Comparison of ENCODE assay signal across 8 cellular contexts in genomic region chr14:105087963-105088811, GRCh38. TPM values are rescaled to one million over a fixed set of nuclear protein-coding genes. Genes with fewer than 3 reads are reported as not detected.
A peak's percentile ranks its signal among the peaks of the same experiment; 100 is the strongest.
DNase-seq lines count a peak whose midpoint lies in the region; ATAC-seq and TF ChIP-seq lines count a peak whose summit lies in the region.

No MANE protein-coding gene starts in this region.

- H2AK5ac ChIP-seq in IMR-90 (ENCODE audit: low read depth, low read length): peak overlapping the region; percentile 99

- H3K27ac ChIP-seq in IMR-90 (ENCODE audit: insufficient read depth, low read length) (peak overlapping the region; percentile 75), brain microvascular endothelial cell (no peak overlapping the region), urinary bladder (ENCODE audit: low read depth) (peak overlapping the region; percentile 42)

- no peak for TF ChIP-seq RAD21 in IMR-90 (IDR thresholded peaks at IDR 0.05; ENCODE audit: low read length)

- peaks cover 29% of the 10 kb centered on the region for H3K4me1 ChIP-seq in IMR-90 (ENCODE audit: control insufficient read depth, insufficient read depth, low read length)
- H3K4me1 ChIP-seq in urinary bladder (ENCODE audit: insufficient read depth): no peaks in the 10 kb centered on the region

- BruUV-seq in IMR-90 (replicated peaks; lab: Mats Ljungman, UMichigan): no TSS peak

- TF ChIP-seq CTCF in BJ (IDR thresholded peaks at IDR 0.05; ENCODE audit: insufficient read depth, low read depth, low read length): no peak
- TF ChIP-seq CTCF in IMR-90 (conservative IDR thresholded peaks at IDR 0.05; ENCODE audit: low read depth, low read length): no peak
- TF ChIP-seq CTCF in brain microvascular endothelial cell (IDR thresholded peaks at IDR 0.05; ENCODE audit: low read depth, low read length, missing control alignments): no peak

- H2AK9ac ChIP-seq in IMR-90 (replicated peaks; ENCODE audit: low read depth, low read length, poor library complexity): peak overlapping the region; percentile 91

- peaks cover 5% of the 10 kb centered on the region; the same call in 1 of the 2 replicates for H4K20me1 ChIP-seq in IMR-90 (ENCODE audit: insufficient read depth, low read length)

- ATAC-seq in IMR-90 (ENCODE audit: low read depth) (peak; percentile 38), GM21367 (IDR thresholded peaks at IDR 0.05; ENCODE audit: unreplicated experiment) (no peak), GM19455 (IDR thresholded peaks at IDR 0.05; ENCODE audit: unreplicated experiment) (no peak)

- H3K4me3 ChIP-seq in BJ (ENCODE audit: low read depth, low read length): peak overlapping the region; percentile 63
- H3K4me3 ChIP-seq in IMR-90 (ENCODE audit: insufficient read depth, low read depth, low read length): peak overlapping the region; percentile 48; the same call in 1 of the 2 replicates
- H3K4me3 ChIP-seq in brain microvascular endothelial cell (ENCODE audit: low read depth, low read length): peak overlapping the region; percentile 30
- H3K4me3 ChIP-seq in urinary bladder (ENCODE audit: low read depth, low read length): peak overlapping the region; percentile 41

- peak overlapping the region; percentile 87; the same call in 2 of the 3 replicates for H2BK15ac ChIP-seq in IMR-90 (ENCODE audit: low read depth, low read length)

- dilution Hi-C loops in IMR-90 (cut with HindIII; ENCODE audit: low sequenced_read_pairs, unreplicated experiment): no loop called here

- intact Hi-C loops in IMR-90 (cut with micrococcal nuclease): loop anchor here (2.0 kb wide), 1 partner anchor 113 kb away; no protein-coding TSS in a partner anchor

- H3K9me1 ChIP-seq in IMR-90 (ENCODE audit: insufficient read depth, low read length): peaks cover 16% of the 10 kb centered on the region

- H3K18ac ChIP-seq in IMR-90 (ENCODE audit: low read depth, low read length): peak overlapping the region; percentile 33

- H4K91ac ChIP-seq in IMR-90 (ENCODE audit: insufficient read depth, low read depth, low read length): peak overlapping the region; percentile 98

- peak overlapping the region; percentile 89 for H3K23ac ChIP-seq in IMR-90 (ENCODE audit: low read depth, low read length)

- peak overlapping the region; percentile 85 for H2BK20ac ChIP-seq in IMR-90 (ENCODE audit: low read depth, low read length)

- H2BK5ac ChIP-seq in IMR-90 (ENCODE audit: low read depth, low read length, poor library complexity, severe bottlenecking): peak overlapping the region; percentile 82

- no peak for TF ChIP-seq POLR2A in IMR-90 (IDR thresholded peaks at IDR 0.05; ENCODE audit: low read depth, low read length)

- H3K9ac ChIP-seq in IMR-90 (ENCODE audit: low read depth, low read length): peak overlapping the region; percentile 21; the same call in 1 of the 2 replicates

- H4K5ac ChIP-seq in IMR-90 (ENCODE audit: low read depth, low read length): peak overlapping the region; percentile 50

- H3K4me2 ChIP-seq in IMR-90 (ENCODE audit: low read depth, low read length): peak overlapping the region; percentile 60

- POLR2A ChIA-PET in BJ (lab: Charles Lee): no interaction called here
- POLR2A ChIA-PET in IMR-90 (lab: Charles Lee; ENCODE audit: unreplicated experiment): no interaction called here

- no peaks in the 10 kb centered on the region; the same call in 1 of the 2 replicates for H3K27me3 ChIP-seq in BJ (ENCODE audit: control insufficient read depth, insufficient read depth, low read length)
- no peaks in the 10 kb centered on the region for H3K27me3 ChIP-seq in IMR-90 (ENCODE audit: control insufficient read depth, insufficient read depth, low read length)
- H3K27me3 ChIP-seq in brain microvascular endothelial cell (replicated peaks): no peaks in the 10 kb centered on the region

- H2BK120ac ChIP-seq in IMR-90 (ENCODE audit: low read depth, low read length): peak overlapping the region; percentile 80

- peak overlapping the region; percentile 88 for H2AFZ ChIP-seq in IMR-90 (replicated peaks; ENCODE audit: low read length, poor library complexity)

- no peaks in the 10 kb centered on the region for H3K9me3 ChIP-seq in IMR-90 (ENCODE audit: control insufficient read depth, insufficient read depth, low read length)

- in situ Hi-C loops in IMR-90 (cut with MboI; ENCODE audit: low sequenced_read_pairs): no loop called here
- in situ Hi-C loops in brain microvascular endothelial cell (cut with HindIII; ENCODE audit: low pct_ligation_motif_present, low sequenced_read_pairs): no loop called here

- H3K36me3 ChIP-seq in BJ (ENCODE audit: control insufficient read depth, insufficient read depth, low read length) (no peaks in the 10 kb centered on the region), IMR-90 (ENCODE audit: control insufficient read depth, insufficient read depth, low read length) (no peaks in the 10 kb centered on the region), brain microvascular endothelial cell (replicated peaks) (no peaks in the 10 kb centered on the region), urinary bladder (ENCODE audit: insufficient read depth) (no peaks in the 10 kb centered on the region)

- CTCF ChIA-PET in BJ (lab: Yijun Ruan, JAX): interaction anchor here (0.6 to 2.4 kb wide), 8 partner anchors 14 to 324 kb away, joined by 3 to 20 read pairs (median 3); no protein-coding TSS in a partner anchor
- CTCF ChIA-PET in IMR-90 (lab: Yijun Ruan, JAX): no interaction called here

- H4K8ac ChIP-seq in IMR-90 (ENCODE audit: low read depth in 2 of 2, low read length in 2 of 2): peak overlapping the region; percentile 58 to 78

- peak overlapping the region; percentile 70; the same call in 1 of the 2 replicates for H3K56ac ChIP-seq in IMR-90 (ENCODE audit: extremely low read depth, insufficient read depth, low read length)

- peak overlapping the region; percentile 97 for H3K4ac ChIP-seq in IMR-90 (ENCODE audit: low read depth, low read length)

- H3K79me1 ChIP-seq in IMR-90 (ENCODE audit: low read depth in 1 of 2, low read length in 2 of 2): peaks cover 0 to 38% of the 10 kb centered on the region in 2 experiments; a peak in 2 of 4 replicates

- 0% methylated on average over 9 of the region's 44 CpGs; no CpG with 5 or more reads in 1 of the 2 experiments for WGBS in IMR-90 (ENCODE audit: extremely low coverage in 2 of 2, insufficient read length in 1 of 2), 2 experiments
- WGBS in urinary bladder: 11% methylated on average over 44 of the region's 44 CpGs

- H3K14ac ChIP-seq in IMR-90 (replicated peaks; ENCODE audit: low read depth, low read length): peak overlapping the region; percentile 77

- peak; percentile 39 for DNase-seq in BJ (ENCODE audit: low read depth)
- peak; percentile 74 for DNase-seq in IMR-90
- peak; percentile 40 for DNase-seq in brain microvascular endothelial cell
- DNase-seq in kidney tubule cell (ENCODE audit: low spot score): peak; percentile 89
- DNase-seq in NCI-H446 (lab: John Stamatoyannopoulos, UW): no peak

TF ChIP-seq in IMR-90, 13 proteins besides CTCF, POLR2A, EP300 and RAD21:
- TF ChIP-seq BHLHE40 (IDR thresholded peaks at IDR 0.05; ENCODE audit: low read depth, low read length): peak; percentile 82
- no peak for TF ChIP-seq RCOR1 (IDR thresholded peaks at IDR 0.05; ENCODE audit: insufficient replicate concordance, low read length)
- no peak for TF ChIP-seq SMC3 (IDR thresholded peaks at IDR 0.05; ENCODE audit: low read depth, low read length)
- TF ChIP-seq MAZ (IDR thresholded peaks at IDR 0.05; ENCODE audit: borderline replicate concordance, low read depth, low read length): peak; percentile 93
- no peak for TF ChIP-seq NFE2L2 (IDR thresholded peaks at IDR 0.05; ENCODE audit: low read depth, low read length)
- no peak for TF ChIP-seq RFX5 (IDR thresholded peaks at IDR 0.05; ENCODE audit: low read depth, low read length)
- no peak for TF ChIP-seq MAFK (IDR thresholded peaks at IDR 0.05; ENCODE audit: low read depth, low read length)
- no peak for TF ChIP-seq CHD1 (IDR thresholded peaks at IDR 0.05; ENCODE audit: low read depth, low read length)
- TF ChIP-seq ELK1 (IDR thresholded peaks at IDR 0.05; ENCODE audit: borderline replicate concordance, low read depth, low read length): no peak
- no peak for TF ChIP-seq USF2 (IDR thresholded peaks at IDR 0.05; ENCODE audit: low read depth, low read length)
- TF ChIP-seq CEBPB (IDR thresholded peaks at IDR 0.05; ENCODE audit: low read depth, low read length): no peak
- no peak; the same call in 1 of the 2 replicates for TF ChIP-seq FOS (IDR thresholded peaks at IDR 0.05; ENCODE audit: low read depth, low read length)
- no peak for TF ChIP-seq MXI1 (IDR thresholded peaks at IDR 0.05; ENCODE audit: borderline replicate concordance, low read depth, low read length)

RNA-seq across cellular contexts. Expression of gene GPR132, which starts 23.0 kb away (rescaled TPM):
- polyA plus RNA-seq in BJ (2011; rRNA removed) (0.06 and 0.13 TPM in 2 replicates), IMR-90 (2012; rRNA removed) (0.10 and 0.19 TPM in 2 replicates), urinary bladder (1.3 TPM)
- polyA minus RNA-seq in BJ (2011; rRNA and poly(A)+ RNA removed): not detected in 2 replicates
- total RNA-seq in IMR-90 (2012; rRNA removed) (under 0.01 TPM in 2 replicates), urinary bladder (1.7 TPM)
- polyA plus RNA-seq in IMR-90 (2012; cell fraction: cytosol; rRNA removed): 0.15 and 0.43 TPM in 2 replicates
- polyA plus RNA-seq in IMR-90 (2012; cell fraction: nucleus; rRNA removed; ENCODE audit: low replicate concordance): 1.9 and 3.3 TPM in 2 replicates

Comparison
In these comparisons a context has a peak if more than half of its experiments do, and no peak if none do; other contexts are left out.
1. DNase-seq: peak in BJ (single experiment), IMR-90 (single experiment), brain microvascular endothelial cell (single experiment) and kidney tubule cell (single experiment); none in NCI-H446 (0 of 2).
2. Peak in every context shown above with its lines, with median percentiles within 50 percentile points of each other: H3K4me3 ChIP-seq.